Comparison of ENCODE assay signal across 1 cellular context in the genomic region with DNA sequence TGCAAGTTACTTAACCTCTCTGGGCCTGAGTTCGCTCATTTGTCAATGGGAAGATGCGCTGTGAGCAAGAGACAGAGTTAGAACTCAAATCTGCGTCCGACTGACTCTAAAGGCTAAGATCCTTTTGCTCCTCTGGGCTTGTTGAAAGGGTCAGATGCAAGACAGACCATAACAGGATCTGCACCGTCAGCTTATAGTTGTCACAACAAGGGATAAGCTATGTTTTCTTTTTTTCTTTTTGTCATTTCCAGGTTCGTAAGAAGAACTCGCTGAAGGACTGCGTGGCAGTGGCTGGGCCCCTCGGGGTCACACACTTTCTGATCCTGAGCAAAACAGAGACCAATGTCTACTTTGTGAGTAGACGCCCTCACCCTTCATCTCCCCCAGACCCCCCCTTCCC.
A peak's percentile ranks its signal among the peaks of the same experiment; 100 is the strongest.
TF ChIP-seq lines count a peak whose summit lies in the region.

No MANE protein-coding gene starts in this region.

TF ChIP-seq in K562, 482 proteins besides CTCF, POLR2A, EP300 and RAD21:
- TF ChIP-seq ZNF316 (IDR thresholded peaks at IDR 0.05): peak; percentile 89
- TF ChIP-seq MEF2A (IDR thresholded peaks at IDR 0.05; ENCODE audit: control insufficient read depth, low read depth, low read length): no peak
- no peak for TF ChIP-seq BRD9 (IDR thresholded peaks at IDR 0.05; ENCODE audit: low read depth, partially characterized antibody)
- TF ChIP-seq, protein P1, sequence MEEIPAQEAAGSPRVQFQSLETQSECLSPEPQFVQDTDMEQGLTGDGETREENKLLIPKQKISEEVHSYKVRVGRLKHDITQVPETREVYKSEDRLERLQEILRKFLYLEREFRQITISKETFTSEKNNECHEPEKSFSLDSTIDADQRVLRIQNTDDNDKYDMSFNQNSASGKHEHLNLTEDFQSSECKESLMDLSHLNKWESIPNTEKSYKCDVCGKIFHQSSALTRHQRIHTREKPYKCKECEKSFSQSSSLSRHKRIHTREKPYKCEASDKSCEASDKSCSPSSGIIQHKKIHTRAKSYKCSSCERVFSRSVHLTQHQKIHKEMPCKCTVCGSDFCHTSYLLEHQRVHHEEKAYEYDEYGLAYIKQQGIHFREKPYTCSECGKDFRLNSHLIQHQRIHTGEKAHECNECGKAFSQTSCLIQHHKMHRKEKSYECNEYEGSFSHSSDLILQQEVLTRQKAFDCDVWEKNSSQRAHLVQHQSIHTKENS (CRISPR knock-in tag; IDR thresholded peaks at IDR 0.05): no peak
- TF ChIP-seq TEAD2 (tag; IDR thresholded peaks at IDR 0.05): no peak
- TF ChIP-seq EP400 (IDR thresholded peaks at IDR 0.05): no peak
- no peak for TF ChIP-seq MIER1 (IDR thresholded peaks at IDR 0.05; ENCODE audit: low read depth)
- TF ChIP-seq, protein P2, sequence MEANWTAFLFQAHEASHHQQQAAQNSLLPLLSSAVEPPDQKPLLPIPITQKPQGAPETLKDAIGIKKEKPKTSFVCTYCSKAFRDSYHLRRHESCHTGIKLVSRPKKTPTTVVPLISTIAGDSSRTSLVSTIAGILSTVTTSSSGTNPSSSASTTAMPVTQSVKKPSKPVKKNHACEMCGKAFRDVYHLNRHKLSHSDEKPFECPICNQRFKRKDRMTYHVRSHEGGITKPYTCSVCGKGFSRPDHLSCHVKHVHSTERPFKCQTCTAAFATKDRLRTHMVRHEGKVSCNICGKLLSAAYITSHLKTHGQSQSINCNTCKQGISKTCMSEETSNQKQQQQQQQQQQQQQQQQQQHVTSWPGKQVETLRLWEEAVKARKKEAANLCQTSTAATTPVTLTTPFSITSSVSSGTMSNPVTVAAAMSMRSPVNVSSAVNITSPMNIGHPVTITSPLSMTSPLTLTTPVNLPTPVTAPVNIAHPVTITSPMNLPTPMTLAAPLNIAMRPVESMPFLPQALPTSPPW (CRISPR knock-in tag; IDR thresholded peaks at IDR 0.05): no peak
- TF ChIP-seq, protein P3, sequence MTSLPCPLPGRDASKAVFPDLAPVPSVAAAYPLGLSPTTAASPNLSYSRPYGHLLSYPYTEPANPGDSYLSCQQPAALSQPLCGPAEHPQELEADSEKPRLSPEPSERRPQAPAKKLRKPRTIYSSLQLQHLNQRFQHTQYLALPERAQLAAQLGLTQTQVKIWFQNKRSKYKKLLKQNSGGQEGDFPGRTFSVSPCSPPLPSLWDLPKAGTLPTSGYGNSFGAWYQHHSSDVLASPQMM (CRISPR knock-in tag; IDR thresholded peaks at IDR 0.05): no peak
- TF ChIP-seq, protein P4, sequence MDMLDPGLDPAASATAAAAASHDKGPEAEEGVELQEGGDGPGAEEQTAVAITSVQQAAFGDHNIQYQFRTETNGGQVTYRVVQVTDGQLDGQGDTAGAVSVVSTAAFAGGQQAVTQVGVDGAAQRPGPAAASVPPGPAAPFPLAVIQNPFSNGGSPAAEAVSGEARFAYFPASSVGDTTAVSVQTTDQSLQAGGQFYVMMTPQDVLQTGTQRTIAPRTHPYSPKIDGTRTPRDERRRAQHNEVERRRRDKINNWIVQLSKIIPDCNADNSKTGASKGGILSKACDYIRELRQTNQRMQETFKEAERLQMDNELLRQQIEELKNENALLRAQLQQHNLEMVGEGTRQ (CRISPR knock-in tag; IDR thresholded peaks at IDR 0.05): no peak
- no peak for TF ChIP-seq ZNF778 (CRISPR knock-in tag; IDR thresholded peaks at IDR 0.05)
- no peak for TF ChIP-seq ZFP36 (IDR thresholded peaks at IDR 0.05; ENCODE audit: low read depth, low read length, partially characterized antibody)
- no peak for TF ChIP-seq PHF20 (IDR thresholded peaks at IDR 0.05; ENCODE audit: partially characterized antibody)
- TF ChIP-seq C11orf30 (IDR thresholded peaks at IDR 0.05; ENCODE audit: low read depth): peak; percentile 73
- TF ChIP-seq MCM3 (IDR thresholded peaks at IDR 0.05): no peak
- no peak for TF ChIP-seq NR3C1 (CRISPR knock-in tag; IDR thresholded peaks at IDR 0.05)
- 0 out of 2 replicates have a peak, but pooled peaks have one; percentile 15 for TF ChIP-seq MAFK (IDR thresholded peaks at IDR 0.05; ENCODE audit: low read length)
- TF ChIP-seq NFE2 (IDR thresholded peaks at IDR 0.05; ENCODE audit: low read depth): no peak
- TF ChIP-seq GATA2 (CRISPR knock-in tag; IDR thresholded peaks at IDR 0.05): no peak
- no peak for TF ChIP-seq PYGO2 (tag; IDR thresholded peaks at IDR 0.05)
- TF ChIP-seq MAFG (tag; conservative IDR thresholded peaks at IDR 0.05): peak; percentile 50
- no peak for TF ChIP-seq MBD2 (IDR thresholded peaks at IDR 0.05; ENCODE audit: borderline replicate concordance, low read depth)
- TF ChIP-seq ZNF324 (CRISPR knock-in tag; IDR thresholded peaks at IDR 0.05): no peak
